13 cellular contexts compared by ENCODE assay signal in genomic region chr3:122992628-122993570, GRCh38. TPM values are rescaled to one million over a fixed set of nuclear protein-coding genes. Genes with fewer than 3 reads are reported as not detected.
DNase-seq lines count a peak whose midpoint lies in the region; ATAC-seq and TF ChIP-seq lines count a peak whose summit lies in the region.
"Had no signal": no experiment of that assay in that cellular context is flagged by ENCODE, and none has a peak within 500 bp of the region (broad histone marks: within the 10 kb centered on the region; RNA-seq: fewer than 3 reads in every experiment).

No MANE protein-coding gene starts in this region.

- ATAC-seq in SK-N-SH treated with all-trans-retinoic acid at 6 μM for 48 hours (peak; percentile 71), left cardiac atrium (peak; percentile 56 to 62), sciatic nerve (peak; percentile 58)

- peak; percentile 65 for DNase-seq in NCI-H146 (lab: John Stamatoyannopoulos, UW)
- DNase-seq in left cardiac atrium: peak; percentile 47
- DNase-seq in sciatic nerve (ENCODE audit: low spot score): no peak
- DNase-seq in hepatic stellate cell (ENCODE audit: low spot score): no peak
- DNase-seq in NOMO-1 (lab: John Stamatoyannopoulos, UW; ENCODE audit: unreplicated experiment in 2 of 2): no peak
- DNase-seq in activated CD4-positive, alpha-beta T cell treated with anti-CD3 and anti-CD28 coated beads for 48 hours: no peak
- DNase-seq: activated CD4-positive, alpha-beta T cell treated with anti-CD3 and anti-CD28 coated beads for 1 hour; Caco-2; NCI-H510A treated with DMSO at 0.1 percent for 48 hours; SW 1271 had no signal

- intact Hi-C loops in left cardiac atrium (cut with DNase I): loop anchor here in 1 of 2 donors (5.0 kb wide), 1 partner anchor 34 kb away; the partner anchor contains the start of gene SEMA5B
- intact Hi-C loops in sciatic nerve (cut with DNase I): no loop called here

TF ChIP-seq in SK-N-SH treated with all-trans-retinoic acid at 6 μM for 48 hours, 23 proteins besides CTCF, POLR2A, EP300 and RAD21:
- TF ChIP-seq ZC3H10 (CRISPR knock-in tag; IDR thresholded peaks at IDR 0.05) (no peak), ZNF8 (CRISPR knock-in tag; IDR thresholded peaks at IDR 0.05) (no peak), GLIS3 (CRISPR knock-in tag; IDR thresholded peaks at IDR 0.05) (no peak), ESRRG (CRISPR knock-in tag; IDR thresholded peaks at IDR 0.05) (no peak), TCF4 (CRISPR knock-in tag; IDR thresholded peaks at IDR 0.05; ENCODE audit: borderline replicate concordance) (no peak), ZNF70 (CRISPR knock-in tag; IDR thresholded peaks at IDR 0.05) (no peak), ZNF565 (CRISPR knock-in tag; conservative IDR thresholded peaks at IDR 0.05; ENCODE audit: low read depth) (no peak), PPARA (CRISPR knock-in tag; IDR thresholded peaks at IDR 0.05; ENCODE audit: borderline replicate concordance) (no peak), CREB5 (CRISPR knock-in tag; IDR thresholded peaks at IDR 0.05; ENCODE audit: low read depth) (no peak), RARB (CRISPR knock-in tag; IDR thresholded peaks at IDR 0.05) (no peak), ZFP30 (CRISPR knock-in tag; IDR thresholded peaks at IDR 0.05) (no peak), BACH2 (CRISPR knock-in tag; IDR thresholded peaks at IDR 0.05; ENCODE audit: borderline replicate concordance) (no peak), ZFP3 (CRISPR knock-in tag; IDR thresholded peaks at IDR 0.05) (no peak), PATZ1 (CRISPR knock-in tag; IDR thresholded peaks at IDR 0.05; ENCODE audit: borderline replicate concordance) (no peak), SNAI2 (CRISPR knock-in tag; IDR thresholded peaks at IDR 0.05) (no peak), CSDC2 (CRISPR knock-in tag; IDR thresholded peaks at IDR 0.05) (no peak), ARNTL (CRISPR knock-in tag; IDR thresholded peaks at IDR 0.05; ENCODE audit: borderline replicate concordance, low read depth) (no peak)

RNA-seq across cellular contexts. Expression of gene SEMA5B, which starts 34.7 kb away (rescaled TPM):
- 1 to 10 TPM; 1.7 to 2.4 TPM for total RNA-seq in left cardiac atrium
- total RNA-seq in sciatic nerve: 10.1 TPM
- total RNA-seq: activated T-helper 2 cell treated with anti-CD3 and anti-CD28 coated beads, Interferon-gamma antibody, Interleukin-2, Interleukin-4, amounts not matched to agents 10 μg/mL and 5 μg/mL and 100 μg/mL, durations not matched to agents 14 hours and 24 hours and 36 hours; epithelial cell of proximal tubule had no signal

Comparison
In these comparisons a context has a peak if more than half of its experiments do, and no peak if none do; other contexts are left out.
1. DNase-seq: peak in NCI-H146 (single experiment) and left cardiac atrium (single experiment); none in sciatic nerve (single experiment), hepatic stellate cell (single experiment), NOMO-1 (0 of 2) and activated CD4-positive, alpha-beta T cell treated with anti-CD3 and anti-CD28 coated beads for 48 hours (single experiment).
2. Peak in every context shown above with its lines, with median percentiles within 50 percentile points of each other: ATAC-seq.